In genomic region chr9:99158629-99159028, GRCh38 we compare ENCODE assay signal across 15 cellular contexts.
"Had no signal": no experiment of that assay in that cellular context is flagged by ENCODE, and none has a peak within 500 bp of the region (broad histone marks: within the 10 kb centered on the region; RNA-seq: fewer than 3 reads in every experiment).

No MANE protein-coding gene starts in this region.

- H3K27ac ChIP-seq: psoas muscle, right lobe of liver, transverse colon had no signal

- H3K4me3 Mint-ChIP-seq: activated naive CD4-positive, alpha-beta T cell treated with anti-CD3 and anti-CD28 coated beads for 36 hours; activated T-helper 17 cell treated with anti-CD3 and anti-CD28 coated beads, Interleukin-2, amount 50 U/mL, for 72 hours; brain; naive thymus-derived CD8-positive, alpha-beta T cell; stimulated activated naive B cell treated with anti-CD40 and anti-IgM and Interleukin-4, amounts not matched to agents 10 μg/mL and 1 μg/mL and 100 μg/mL, for 72 hours had no signal

- H3K27ac Mint-ChIP-seq: activated naive CD4-positive, alpha-beta T cell treated with anti-CD3 and anti-CD28 coated beads for 36 hours; activated T-helper 17 cell treated with anti-CD3 and anti-CD28 coated beads, Interleukin-2, amount 50 U/mL, for 72 hours; brain; stimulated activated naive B cell treated with anti-CD40 and anti-IgM and Interleukin-4, amounts not matched to agents 10 μg/mL and 1 μg/mL and 100 μg/mL, for 72 hours had no signal

- H3K9me3 Mint-ChIP-seq: activated naive CD4-positive, alpha-beta T cell treated with anti-CD3 and anti-CD28 coated beads for 36 hours; activated T-helper 17 cell treated with anti-CD3 and anti-CD28 coated beads, Interleukin-2, amount 50 U/mL, for 72 hours; brain; naive thymus-derived CD8-positive, alpha-beta T cell had no signal

- H3K9me3 ChIP-seq: psoas muscle, right lobe of liver, transverse colon had no signal

- ATAC-seq: activated T-helper 17 cell treated with anti-CD3 and anti-CD28 coated beads, Interleukin-2, amount 50 U/mL, for 72 hours; naive thymus-derived CD8-positive, alpha-beta T cell; psoas muscle; stimulated activated naive B cell treated with anti-CD40 and anti-IgM and Interleukin-4, amounts not matched to agents 10 μg/mL and 1 μg/mL and 100 μg/mL, for 72 hours had no signal

- H3K36me3 Mint-ChIP-seq: brain had no signal

- H3K4me1 ChIP-seq: psoas muscle, right lobe of liver had no signal

- DNase-seq: activated CD4-positive, alpha-beta T cell treated with anti-CD3 and anti-CD28 coated beads for 48 hours; activated CD8-positive, alpha-beta memory T cell treated with anti-CD3 and anti-CD28 coated beads for 24 hours; activated naive CD4-positive, alpha-beta T cell treated with anti-CD3 and anti-CD28 coated beads for 36 hours; activated T-cell treated with anti-CD3 and anti-CD28 coated beads for 4 hours; effector memory CD4-positive, alpha-beta T cell; naive thymus-derived CD8-positive, alpha-beta T cell; occipital lobe; psoas muscle; right lobe of liver; stimulated activated CD4-positive, alpha-beta T cell treated with anti-CD3 and anti-CD28 coated beads, Interleukin-2, amount 100 ng/mL, for 24 hours; stimulated activated naive B cell treated with anti-CD40 and anti-IgM and Interleukin-4, amounts not matched to agents 10 μg/mL and 1 μg/mL and 100 μg/mL, for 72 hours; T-helper 1 cell; transverse colon had no signal

- H3K36me3 ChIP-seq: right lobe of liver, transverse colon had no signal

- H3K4me3 ChIP-seq: psoas muscle, right lobe of liver, transverse colon had no signal

- H3K27me3 ChIP-seq: right lobe of liver, transverse colon had no signal
